Comparison of ENCODE assay signal across 39 cellular contexts in genomic region chr11:99791354-99791753, GRCh38.
"Had no signal": no experiment of that assay in that cellular context is flagged by ENCODE, and none has a peak within 500 bp of the region (broad histone marks: within the 10 kb centered on the region; RNA-seq: fewer than 3 reads in every experiment).

No MANE protein-coding gene starts in this region.

- DNase-seq: activated effector memory CD4-positive, alpha-beta T cell treated with anti-CD3 and anti-CD28 coated beads, Interleukin-2, amount 50 U/mL, for 16 hours; activated effector memory CD4-positive, alpha-beta T cell treated with Interleukin-2 at 50 U/mL for 16 hours; activated gamma-delta T cell; activated gamma-delta T cell treated with Interleukin-2 at 50 U/mL for 16 hours; activated naive CD4-positive, alpha-beta T cell; activated naive CD4-positive, alpha-beta T cell treated with anti-CD3 and anti-CD28 coated beads for 36 hours; activated naive CD4-positive, alpha-beta T cell treated with anti-CD3 and anti-CD28 coated beads, Interleukin-2, amount 10 ng/mL, durations not matched to agents 7 days and 5 days; activated naive CD4-positive, alpha-beta T cell treated with anti-CD3 and anti-CD28 coated beads, Interleukin-2, amount 50 U/mL, for 16 hours; activated naive CD4-positive, alpha-beta T cell treated with Interleukin-2 at 50 U/mL for 16 hours; activated naive CD8-positive, alpha-beta T cell treated with anti-CD3 and anti-CD28 coated beads, Interleukin-2, amount 10 ng/mL, durations not matched to agents 7 days and 5 days; activated naive CD8-positive, alpha-beta T cell treated with anti-CD3 and anti-CD28 coated beads, Interleukin-2, amount 50 U/mL, for 24 hours; activated T-cell treated with anti-CD3 and anti-CD28 coated beads, Interleukin-2, amount 50 U/mL, for 1 hour; activated T-cell treated with anti-CD3 and anti-CD28 coated beads, Interleukin-2, amount 50 U/mL, for 24 hours; activated T-cell treated with anti-CD3 and anti-CD28 coated beads, Interleukin-2, amount 50 U/mL, for 4 hours; activated T-cell treated with anti-CD3 and anti-CD28 coated beads, Interleukin-2, amount 50 U/mL, for 48 hours; activated T-cell treated with anti-CD3 and anti-CD28 coated beads, Interleukin-2, amount 50 U/mL, for 72 hours; adrenal gland; amniotic stem cell; amygdala; anterior cingulate cortex; aorta; body of pancreas; brain microvascular endothelial cell; caudate nucleus; central memory CD4-positive, alpha-beta T cell; cerebellar nuclear complex had no signal

- H3K27me3 ChIP-seq: adrenal gland, ascending aorta, body of pancreas, brain microvascular endothelial cell, breast epithelium, cardiac muscle cell had no signal

- H3K4me3 ChIP-seq: adrenal gland, ascending aorta, body of pancreas, breast epithelium, cardiac muscle cell had no signal

- H3K36me3 ChIP-seq: adrenal gland, ascending aorta, brain microvascular endothelial cell, breast epithelium, cardiac muscle cell had no signal

- H3K4me1 ChIP-seq: adrenal gland, ascending aorta, body of pancreas, breast epithelium had no signal

- FAIRE-seq: astrocyte, bronchial epithelial cell had no signal

- H3K36me3 Mint-ChIP-seq: activated naive CD4-positive, alpha-beta T cell treated with anti-CD3 and anti-CD28 coated beads, Interleukin-2, amount 10 ng/mL, durations not matched to agents 7 days and 5 days; activated naive CD4-positive, alpha-beta T cell treated with anti-CD3 and anti-CD28 coated beads, Interleukin-2, amount 50 U/mL, for 24 hours; activated naive CD8-positive, alpha-beta T cell; activated naive CD8-positive, alpha-beta T cell treated with anti-CD3 and anti-CD28 coated beads, Interleukin-2, amount 10 ng/mL, durations not matched to agents 7 days and 5 days; brain had no signal

- H3K27ac ChIP-seq: adrenal gland, ascending aorta, body of pancreas, brain microvascular endothelial cell, breast epithelium, cardiac muscle cell had no signal

- H3K9me3 ChIP-seq: adrenal gland, ascending aorta, body of pancreas had no signal

- ATAC-seq: activated naive CD4-positive, alpha-beta T cell treated with anti-CD3 and anti-CD28 coated beads, Interleukin-2, amount 50 U/mL, for 72 hours; activated naive CD8-positive, alpha-beta T cell treated with anti-CD3 and anti-CD28 coated beads, Interleukin-2, amount 50 U/mL, for 24 hours; activated T-cell treated with anti-CD3 and anti-CD28 coated beads, Interleukin-2, amount 50 U/mL, for 4 hours; activated T-cell treated with anti-CD3 and anti-CD28 coated beads, Interleukin-2, amount 50 U/mL, for 72 hours; activated T-helper 17 cell treated with anti-CD3 and anti-CD28 coated beads, Interleukin-2, amount 50 U/mL, for 72 hours; body of pancreas had no signal

- H3K4me1 Mint-ChIP-seq: activated naive CD4-positive, alpha-beta T cell treated with anti-CD3 and anti-CD28 coated beads, Interleukin-2, amount 10 ng/mL, durations not matched to agents 7 days and 5 days; activated naive CD4-positive, alpha-beta T cell treated with anti-CD3 and anti-CD28 coated beads, Interleukin-2, amount 50 U/mL, for 24 hours; activated naive CD8-positive, alpha-beta T cell treated with anti-CD3 and anti-CD28 coated beads, Interleukin-2, amount 10 ng/mL, durations not matched to agents 7 days and 5 days; activated naive CD8-positive, alpha-beta T cell treated with anti-CD3 and anti-CD28 coated beads, Interleukin-2, amount 50 U/mL, for 24 hours; activated T-helper 17 cell treated with anti-CD3 and anti-CD28 coated beads, Interleukin-2, amount 50 U/mL, for 72 hours; brain; central memory CD8-positive, alpha-beta T cell had no signal

- H3K27ac Mint-ChIP-seq: activated naive CD4-positive, alpha-beta T cell treated with anti-CD3 and anti-CD28 coated beads for 36 hours; activated naive CD4-positive, alpha-beta T cell treated with anti-CD3 and anti-CD28 coated beads, Interleukin-2, amount 10 ng/mL, durations not matched to agents 7 days and 5 days; activated naive CD4-positive, alpha-beta T cell treated with anti-CD3 and anti-CD28 coated beads, Interleukin-2, amount 50 U/mL, for 24 hours; activated naive CD4-positive, alpha-beta T cell treated with anti-CD3 and anti-CD28 coated beads, Interleukin-2, amount 50 U/mL, for 72 hours; activated naive CD8-positive, alpha-beta T cell; activated naive CD8-positive, alpha-beta T cell treated with anti-CD3 and anti-CD28 coated beads, Interleukin-2, amount 10 ng/mL, durations not matched to agents 7 days and 5 days; activated naive CD8-positive, alpha-beta T cell treated with anti-CD3 and anti-CD28 coated beads, Interleukin-2, amount 50 U/mL, for 24 hours; activated T-cell treated with anti-CD3 and anti-CD28 coated beads, Interleukin-2, amount 50 U/mL, for 24 hours; activated T-cell treated with anti-CD3 and anti-CD28 coated beads, Interleukin-2, amount 50 U/mL, for 72 hours; activated T-helper 1 cell treated with anti-CD3 and anti-CD28 coated beads, Interleukin-12 subunit alpha, Interleukin-12 subunit beta, Interleukin-2, Interleukin-4 antibody, amounts not matched to agents 30 ng/mL and 10 ng/mL and 1 ng/mL, durations not matched to agents 14 hours and 24 hours and 36 hours; activated T-helper 17 cell treated with anti-CD3 and anti-CD28 coated beads, Interleukin-2, amount 50 U/mL, for 72 hours; activated T-helper 2 cell treated with anti-CD3 and anti-CD28 coated beads, Interferon-gamma antibody, Interleukin-2, Interleukin-4, amounts not matched to agents 10 μg/mL and 5 μg/mL and 100 μg/mL, durations not matched to agents 14 hours and 24 hours and 36 hours; brain had no signal

- H3K27me3 Mint-ChIP-seq: activated naive CD4-positive, alpha-beta T cell treated with anti-CD3 and anti-CD28 coated beads, Interleukin-2, amount 10 ng/mL, durations not matched to agents 7 days and 5 days; activated naive CD4-positive, alpha-beta T cell treated with anti-CD3 and anti-CD28 coated beads, Interleukin-2, amount 50 U/mL, for 24 hours; activated naive CD8-positive, alpha-beta T cell; activated naive CD8-positive, alpha-beta T cell treated with anti-CD3 and anti-CD28 coated beads, Interleukin-2, amount 10 ng/mL, durations not matched to agents 7 days and 5 days; activated naive CD8-positive, alpha-beta T cell treated with anti-CD3 and anti-CD28 coated beads, Interleukin-2, amount 50 U/mL, for 24 hours; activated T-cell treated with anti-CD3 and anti-CD28 coated beads, Interleukin-2, amount 50 U/mL, for 24 hours; activated T-helper 17 cell treated with anti-CD3 and anti-CD28 coated beads, Interleukin-2, amount 50 U/mL, for 72 hours; central memory CD8-positive, alpha-beta T cell had no signal

- H3K4me3 Mint-ChIP-seq: activated naive CD4-positive, alpha-beta T cell treated with anti-CD3 and anti-CD28 coated beads for 36 hours; activated naive CD4-positive, alpha-beta T cell treated with anti-CD3 and anti-CD28 coated beads, Interleukin-2, amount 10 ng/mL, durations not matched to agents 7 days and 5 days; activated naive CD4-positive, alpha-beta T cell treated with anti-CD3 and anti-CD28 coated beads, Interleukin-2, amount 50 U/mL, for 24 hours; activated naive CD8-positive, alpha-beta T cell; activated naive CD8-positive, alpha-beta T cell treated with anti-CD3 and anti-CD28 coated beads, Interleukin-2, amount 10 ng/mL, durations not matched to agents 7 days and 5 days; activated naive CD8-positive, alpha-beta T cell treated with anti-CD3 and anti-CD28 coated beads, Interleukin-2, amount 50 U/mL, for 24 hours; activated T-cell treated with anti-CD3 and anti-CD28 coated beads, Interleukin-2, amount 50 U/mL, for 24 hours; activated T-cell treated with anti-CD3 and anti-CD28 coated beads, Interleukin-2, amount 50 U/mL, for 4 hours; activated T-cell treated with anti-CD3 and anti-CD28 coated beads, Interleukin-2, amount 50 U/mL, for 72 hours; activated T-helper 1 cell treated with anti-CD3 and anti-CD28 coated beads, Interleukin-12 subunit alpha, Interleukin-12 subunit beta, Interleukin-2, Interleukin-4 antibody, amounts not matched to agents 30 ng/mL and 10 ng/mL and 1 ng/mL, durations not matched to agents 14 hours and 24 hours and 36 hours; activated T-helper 17 cell treated with anti-CD3 and anti-CD28 coated beads, Interleukin-2, amount 50 U/mL, for 72 hours; brain; central memory CD8-positive, alpha-beta T cell had no signal
